In the genomic region with DNA sequence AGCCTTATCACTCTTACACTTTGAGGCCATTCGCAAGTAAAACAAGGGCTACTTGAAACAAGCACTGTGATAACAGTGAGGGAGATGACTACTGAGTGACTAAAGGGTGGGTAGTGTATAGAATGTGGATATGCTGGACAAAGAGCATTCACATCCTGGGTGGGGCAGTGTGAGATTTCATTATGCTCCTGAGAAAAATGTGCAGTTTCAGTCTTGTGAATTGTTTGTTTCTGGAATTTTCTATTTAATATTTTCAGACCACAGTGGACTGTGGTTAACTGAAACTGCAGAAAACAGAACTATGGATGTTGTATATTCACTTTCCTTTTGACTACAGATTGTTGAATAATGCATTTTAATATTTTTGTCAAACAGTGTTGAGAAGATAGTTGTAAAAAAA, we compare ENCODE assay signal across 8 cellular contexts. TPM values are rescaled to one million over a fixed set of nuclear protein-coding genes. Genes with fewer than 3 reads are reported as not detected.
DNase-seq lines count a peak whose midpoint lies in the region; ATAC-seq, FAIRE-seq and TF ChIP-seq lines count a peak whose summit lies in the region.

No MANE protein-coding gene starts in this region.

- 0 out of 2 replicates have a peak, but pooled peaks have one; percentile 8 for TF ChIP-seq RAD21 in HCT116 (IDR thresholded peaks at IDR 0.05; ENCODE audit: low read depth)

- peak overlapping the region in 1 of 2 experiments; percentile 27; a peak in 2 of 4 replicates for H3K4me3 ChIP-seq in HCT116 (replicated peaks in 1 of 2; ENCODE audit: low read depth in 1 of 2, low read length in 2 of 2)

- H3K36me3 ChIP-seq in HCT116 (ENCODE audit: control insufficient read depth in 1 of 2, insufficient read depth in 2 of 2, low read length in 2 of 2), result peaks cover 4 to 20% of the 10 kb centered on the region in 2 experiments; a peak in 2 of 4 replicates

- FAIRE-seq in GM12892 (lab: Jason Lieb, UNC), result peak; percentile 21

- H3K4me1 ChIP-seq in HCT116 (ENCODE audit: control insufficient read depth in 1 of 2, insufficient read depth in 2 of 2, low read length in 2 of 2), result peaks cover 2 to 26% of the 10 kb centered on the region in 2 experiments; a peak in 2 of 4 replicates

- no peak for DNase-seq in GM12892 (ENCODE audit: insufficient read length)
- peak; percentile 72 for DNase-seq in HCT116 (ENCODE audit: low read depth, low spot score)
- peak; percentile 45 for DNase-seq in MV-4-11 (lab: John Stamatoyannopoulos, UW)
- DNase-seq in left colon, result no peak
- DNase-seq in HUDEP-2 (lab: John Stamatoyannopoulos, UW; ENCODE audit: unreplicated experiment in 76 of 76), result no peak
- no peak for DNase-seq in head of caudate nucleus
- no peak for DNase-seq in activated gamma-delta T cell treated with Interleukin-2 at 50 U/mL for 16 hours
- no peak for DNase-seq in T1000 (lab: John Stamatoyannopoulos, UW)

- no peaks in the 10 kb centered on the region for H3K9me2 ChIP-seq in HCT116 (ENCODE audit: insufficient read depth)

- TF ChIP-seq CTCF in HCT116 (IDR thresholded peaks at IDR 0.05 in 2 of 3, conservative IDR thresholded peaks at IDR 0.05 in 1 of 3; ENCODE audit: borderline replicate concordance in 1 of 3, insufficient read depth in 1 of 3, low read depth in 2 of 3, low read length in 2 of 3), result no peak

- H3K4me2 ChIP-seq in HCT116 (ENCODE audit: low read length), result peak overlapping the region; percentile 49

- POLR2A ChIA-PET in HCT116 (lab: Charles Lee), result no interaction called here

- RAD21 ChIA-PET in HCT116 (lab: Charles Lee; ENCODE audit: low non-redundant PET in 1 of 2, low total read pairs in 2 of 2, uncharacterized antibody in 2 of 2, unreplicated experiment in 2 of 2), result no interaction called here

- TF ChIP-seq POLR2A in GM12892 (IDR thresholded peaks at IDR 0.05; ENCODE audit: low read depth, low read length) (no peak), HCT116 (IDR thresholded peaks at IDR 0.05; ENCODE audit: borderline replicate concordance, extremely low read depth, insufficient read depth, insufficient read length) (no peak)

- no peak overlapping the region for H2AFZ ChIP-seq in HCT116 (ENCODE audit: low read depth, low read length, poor library complexity, severe bottlenecking)

- ATAC-seq in HCT116, result peak; percentile 92
- ATAC-seq in left colon, result peak; percentile 53

- BruUV-seq in HCT116 (replicated peaks; lab: Mats Ljungman, UMichigan), result no TSS peak

- peak overlapping the region; percentile 2; the same call in 1 of the 2 replicates for H3K27ac ChIP-seq in HCT116 (ENCODE audit: low read depth, low read length)

- H3K27me3 ChIP-seq in HCT116 (ENCODE audit: insufficient read depth, low read length), result no peaks in the 10 kb centered on the region

- H3K9ac ChIP-seq in HCT116 (ENCODE audit: low read length), result peak overlapping the region; percentile 27

- H3K9me3 ChIP-seq in HCT116 (ENCODE audit: control insufficient read depth in 1 of 2, insufficient read depth in 1 of 2, low read depth in 1 of 2, low read length in 2 of 2), result no peaks in the 10 kb centered on the region

- H3K79me2 ChIP-seq in HCT116 (ENCODE audit: insufficient read depth, low read length), result peaks cover 9% of the 10 kb centered on the region

- CTCF ChIA-PET in HCT116 (lab: Charles Lee), result no interaction called here

- intact Hi-C loops in HCT116 (cut with micrococcal nuclease) (no loop called here), left colon (cut with DNase I, micrococcal nuclease) (no loop called here), head of caudate nucleus (cut with DNase I) (no loop called here)

- H4K20me1 ChIP-seq in HCT116 (ENCODE audit: insufficient read depth), result no peaks in the 10 kb centered on the region; the same call in 1 of the 2 replicates

TF ChIP-seq in HCT116, 20 proteins besides CTCF, POLR2A, EP300 and RAD21:
- TF ChIP-seq YY1 (IDR thresholded peaks at IDR 0.05; ENCODE audit: extremely low read depth, insufficient replicate concordance, low read depth, low read length) (no peak), SRF (IDR thresholded peaks at IDR 0.05; ENCODE audit: low read depth) (no peak), EGR1 (IDR thresholded peaks at IDR 0.05; ENCODE audit: low read depth) (peak; percentile 28; the same call in 1 of the 2 replicates), CEBPB (IDR thresholded peaks at IDR 0.05; ENCODE audit: low read depth) (no peak; the same call in 1 of the 2 replicates), EZH2phosphoT487 (IDR thresholded peaks at IDR 0.05; ENCODE audit: borderline replicate concordance) (no peak), ELF1 (IDR thresholded peaks at IDR 0.05; ENCODE audit: borderline replicate concordance, low read depth) (no peak), POLR2AphosphoS5 (IDR thresholded peaks at IDR 0.05; ENCODE audit: low read depth, low read length) (0 out of 2 replicates have a peak, but pooled peaks have one; percentile 22), ZFX (IDR thresholded peaks at IDR 0.05) (no peak), ZNF274 (IDR thresholded peaks at IDR 0.05; ENCODE audit: low read depth, low read length) (no peak), JUND (IDR thresholded peaks at IDR 0.05) (peak; percentile 56), SP1 (IDR thresholded peaks at IDR 0.05; ENCODE audit: low read depth) (peak; percentile 75), EZH2 (IDR thresholded peaks at IDR 0.05) (no peak), SIN3A (IDR thresholded peaks at IDR 0.05; ENCODE audit: low read depth) (0 out of 2 replicates have a peak, but pooled peaks have one; percentile 27), FOSL1 (IDR thresholded peaks at IDR 0.05; ENCODE audit: low read depth) (peak; percentile 71; the same call in 1 of the 2 replicates), TCF7L2 (IDR thresholded peaks at IDR 0.05; ENCODE audit: borderline replicate concordance, extremely low read depth, insufficient read depth, insufficient read length) (no peak), ATF3 (IDR thresholded peaks at IDR 0.05) (no peak), ZBTB33 (IDR thresholded peaks at IDR 0.05; ENCODE audit: extremely low read depth, insufficient replicate concordance, low read length) (no peak), CBX3 (IDR thresholded peaks at IDR 0.05; ENCODE audit: low read depth) (0 out of 2 replicates have a peak, but pooled peaks have one; percentile 61), REST (IDR thresholded peaks at IDR 0.05; ENCODE audit: low read depth) (no peak)
- TF ChIP-seq, protein P1, sequence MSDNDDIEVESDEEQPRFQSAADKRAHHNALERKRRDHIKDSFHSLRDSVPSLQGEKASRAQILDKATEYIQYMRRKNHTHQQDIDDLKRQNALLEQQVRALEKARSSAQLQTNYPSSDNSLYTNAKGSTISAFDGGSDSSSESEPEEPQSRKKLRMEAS (IDR thresholded peaks at IDR 0.05), result no peak; the same call in 1 of the 2 replicates

RNA-seq across cellular contexts. Expression of gene B3GALT2, which starts 25.1 kb away (rescaled TPM):
- 0.38 TPM for polyA plus RNA-seq in GM12892 (2012; ENCODE audit: missing spikeins)
- total RNA-seq in HCT116 (2021; ENCODE audit: unreplicated experiment) (0.15 TPM), left colon (under 1 TPM; 0.46 to 0.50 TPM)
- polyA plus RNA-seq in HCT116 (2012), result 0.04 TPM in 1 of 2 replicates, not detected in the other

Comparison
In these comparisons a context has a peak if more than half of its experiments do, and no peak if none do; other contexts are left out.
1. DNase-seq: peak in HCT116 (single experiment) and MV-4-11 (single experiment); none in GM12892 (single experiment), left colon (0 of 2), HUDEP-2 (0 of 76), head of caudate nucleus (0 of 42), activated gamma-delta T cell treated with Interleukin-2 at 50 U/mL for 16 hours (single experiment) and T1000 (single experiment).